27 cellular contexts compared by ENCODE assay signal in genomic region chr10:30166929-30167328, GRCh38.
"Had no signal": no experiment of that assay in that cellular context is flagged by ENCODE, and none has a peak within 500 bp of the region (broad histone marks: within the 10 kb centered on the region; RNA-seq: fewer than 3 reads in every experiment).

No MANE protein-coding gene starts in this region.

- DNase-seq: activated CD4-positive, alpha-beta memory T cell treated with anti-CD3 and anti-CD28 coated beads for 36 hours; activated CD4-positive, alpha-beta T cell treated with anti-CD3 and anti-CD28 coated beads for 36 hours; activated CD4-positive, alpha-beta T cell treated with anti-CD3 and anti-CD28 coated beads, Interleukin-2, amount 10 ng/mL, durations not matched to agents 24 days and 14 days; activated CD4-positive, CD25-positive, alpha-beta regulatory T cell; activated CD4-positive, CD25-positive, alpha-beta regulatory T cell treated with anti-CD3 and anti-CD28 coated beads, Interleukin-2, amount 50 U/mL, for 72 hours; activated CD8-positive, alpha-beta memory T cell treated with anti-CD3 and anti-CD28 coated beads, Interleukin-2, amount 10 ng/mL, durations not matched to agents 7 days and 5 days; activated CD8-positive, alpha-beta memory T cell treated with anti-CD3 and anti-CD28 coated beads, Interleukin-2, amount 50 U/mL, for 4 hours; activated CD8-positive, alpha-beta T cell treated with anti-CD3 and anti-CD28 coated beads, Interleukin-2, amount 10 ng/mL, durations not matched to agents 7 days and 5 days; activated gamma-delta T cell treated with Interleukin-2 at 50 U/mL for 16 hours; activated naive CD4-positive, alpha-beta T cell treated with anti-CD3 and anti-CD28 coated beads, Interleukin-2, amount 50 U/mL, for 16 hours; activated naive CD4-positive, alpha-beta T cell treated with Interleukin-2 at 50 U/mL for 16 hours; activated T-cell treated with anti-CD3 and anti-CD28 coated beads, Interleukin-2, amount 50 U/mL, for 24 hours; activated T-cell treated with anti-CD3 and anti-CD28 coated beads, Interleukin-2, amount 50 U/mL, for 72 hours; amygdala; aorta; body of pancreas; central memory CD4-positive, alpha-beta T cell; cerebellar nuclear complex; colonic mucosa; effector CD8-positive, alpha-beta T cell; foreskin fibroblast; glutamatergic neuron; heart right ventricle; T-helper 2 cell had no signal

- ATAC-seq: activated CD4-positive, alpha-beta T cell treated with anti-CD3 and anti-CD28 coated beads for 36 hours; activated CD8-positive, alpha-beta memory T cell treated with anti-CD3 and anti-CD28 coated beads, Interleukin-2, amount 10 ng/mL, durations not matched to agents 7 days and 5 days; activated CD8-positive, alpha-beta T cell treated with anti-CD3 and anti-CD28 coated beads, Interleukin-2, amount 10 ng/mL, durations not matched to agents 7 days and 5 days; activated T-cell treated with anti-CD3 and anti-CD28 coated beads, Interleukin-2, amount 50 U/mL, for 72 hours; body of pancreas; esophagus mucosa; heart right ventricle had no signal

- H3K4me3 ChIP-seq: body of pancreas, cardiac muscle cell, colonic mucosa, heart right ventricle, hepatocyte had no signal
